27 cellular contexts compared by ENCODE assay signal in genomic region chr7:72015106-72015505, GRCh38.
"Had no signal": no experiment of that assay in that cellular context is flagged by ENCODE, and none has a peak within 500 bp of the region (broad histone marks: within the 10 kb centered on the region; RNA-seq: fewer than 3 reads in every experiment).

No MANE protein-coding gene starts in this region.

- DNase-seq: activated B cell treated with CpG ODN at 0.5 μM for 24 hours; activated CD4-positive, alpha-beta T cell treated with anti-CD3 and anti-CD28 coated beads for 48 hours; activated CD4-positive, alpha-beta T cell treated with anti-CD3 and anti-CD28 coated beads, Interleukin-2, amount 50 U/mL, for 1 hour; activated CD4-positive, alpha-beta T cell treated with anti-CD3 and anti-CD28 coated beads, Interleukin-2, amount 50 U/mL, for 48 hours; activated CD8-positive, alpha-beta memory T cell treated with anti-CD3 and anti-CD28 coated beads for 24 hours; activated CD8-positive, alpha-beta T cell treated with anti-CD3 and anti-CD28 coated beads for 36 hours; activated effector memory CD4-positive, alpha-beta T cell treated with Interleukin-2 at 50 U/mL for 16 hours; activated gamma-delta T cell treated with Interleukin-2 at 50 U/mL for 16 hours; activated naive CD4-positive, alpha-beta T cell treated with anti-CD3 and anti-CD28 coated beads, Interleukin-2, amount 50 U/mL, for 16 hours; activated naive CD4-positive, alpha-beta T cell treated with Interleukin-2 at 50 U/mL for 16 hours; activated T-cell treated with anti-CD3 and anti-CD28 coated beads, Interleukin-2, amount 50 U/mL, for 4 hours; amniotic stem cell; brain microvascular endothelial cell; colonic mucosa; dorsolateral prefrontal cortex; effector CD4-positive, alpha-beta T cell; effector memory CD8-positive, alpha-beta T cell; erythroblast; foreskin keratinocyte; gastrocnemius medialis; glutamatergic neuron; heart left ventricle; T-helper 1 cell; T-helper 17 cell; T1000; WERI-Rb-1 had no signal

- H3K9me3 ChIP-seq: colonic mucosa, gastrocnemius medialis had no signal

- H3K4me3 ChIP-seq: colonic mucosa, dorsolateral prefrontal cortex, esophagus muscularis mucosa, gastrocnemius medialis, heart left ventricle had no signal

- H3K4me1 ChIP-seq: colonic mucosa, esophagus muscularis mucosa, foreskin keratinocyte, gastrocnemius medialis, heart left ventricle had no signal

- H3K27ac ChIP-seq: brain microvascular endothelial cell, colonic mucosa, dorsolateral prefrontal cortex, esophagus muscularis mucosa, foreskin keratinocyte, gastrocnemius medialis, heart left ventricle, WERI-Rb-1 had no signal

- H3K36me3 ChIP-seq: brain microvascular endothelial cell, colonic mucosa, esophagus muscularis mucosa, gastrocnemius medialis, heart left ventricle, WERI-Rb-1 had no signal

- H3K27me3 ChIP-seq: brain microvascular endothelial cell, colonic mucosa, dorsolateral prefrontal cortex, esophagus muscularis mucosa, foreskin keratinocyte, gastrocnemius medialis, heart left ventricle had no signal
